10 cellular contexts compared by ENCODE assay signal in genomic region chr16:51150894-51151320, GRCh38. TPM values are rescaled to one million over a fixed set of nuclear protein-coding genes. Genes with fewer than 3 reads are reported as not detected.
DNase-seq lines count a peak whose midpoint lies in the region; ATAC-seq and TF ChIP-seq lines count a peak whose summit lies in the region.
"Had no signal": no experiment of that assay in that cellular context is flagged by ENCODE, and none has a peak within 500 bp of the region (broad histone marks: within the 10 kb centered on the region; RNA-seq: fewer than 3 reads in every experiment).

SALL1 (minus strand) TSS chr16:51151270; CDS start chr16:51151241, 29 bp downstream.

- H3K27ac ChIP-seq in uterus, result peak within 1 kb of the TSS; percentile 97

- H3K4me1 ChIP-seq in mucosa of stomach (ENCODE audit: control insufficient read depth, insufficient read depth, low read length), result peaks cover 6% of the 10 kb centered on the region
- no peaks in the 10 kb centered on the region for H3K4me1 ChIP-seq in uterus

- no peaks in the 10 kb centered on the region for H3K9me3 Mint-ChIP-seq in activated T-cell treated with anti-CD3 and anti-CD28 coated beads, Interleukin-2, amount 50 U/mL, for 72 hours
- no peaks in the 10 kb centered on the region for H3K9me3 Mint-ChIP-seq in T-helper 2 cell treated with Interferon-gamma antibody and Interleukin-4, amounts not matched to agents 5 μg/mL and 100 μg/mL, for 36 hours

- H3K36me3 Mint-ChIP-seq in activated T-cell treated with anti-CD3 and anti-CD28 coated beads, Interleukin-2, amount 50 U/mL, for 72 hours (ENCODE audit: insufficient read depth in 2 of 2), result peaks cover 4 to 6% of the 10 kb centered on the region in 2 donors
- peaks cover 3% of the 10 kb centered on the region for H3K36me3 Mint-ChIP-seq in T-helper 2 cell treated with Interferon-gamma antibody and Interleukin-4, amounts not matched to agents 5 μg/mL and 100 μg/mL, for 36 hours (ENCODE audit: low read depth)

- no peak for TF ChIP-seq CTCF in epithelial cell of proximal tubule (conservative IDR thresholded peaks at IDR 0.05; ENCODE audit: low read depth, low read length)
- no peak for TF ChIP-seq CTCF in uterus (IDR thresholded peaks at IDR 0.05)

- H3K4me1 Mint-ChIP-seq in activated T-cell treated with anti-CD3 and anti-CD28 coated beads, Interleukin-2, amount 50 U/mL, for 72 hours (ENCODE audit: low read depth), result peaks cover 14% of the 10 kb centered on the region
- H3K4me1 Mint-ChIP-seq in T-helper 2 cell treated with Interferon-gamma antibody and Interleukin-4, amounts not matched to agents 5 μg/mL and 100 μg/mL, for 36 hours (ENCODE audit: low read depth), result peaks cover 3% of the 10 kb centered on the region

- H3K9me3 ChIP-seq in mucosa of stomach (ENCODE audit: control insufficient read depth, low read length), result no peaks in the 10 kb centered on the region
- H3K9me3 ChIP-seq in uterus, result no peaks in the 10 kb centered on the region

- intact Hi-C loops in uterus (cut with DNase I; ENCODE audit: low total_unique reads), result loop anchor here (10.0 kb wide), 1 partner anchor 546 kb away; no protein-coding TSS in a partner anchor

- H3K4me3 Mint-ChIP-seq in activated T-cell treated with anti-CD3 and anti-CD28 coated beads, Interleukin-2, amount 50 U/mL, for 72 hours, result peak within 1 kb of the TSS; percentile 20 to 46
- no peak within 1 kb of the TSS for H3K4me3 Mint-ChIP-seq in T-helper 2 cell treated with Interferon-gamma antibody and Interleukin-4, amounts not matched to agents 5 μg/mL and 100 μg/mL, for 36 hours

- H3K27me3 ChIP-seq in mucosa of stomach (ENCODE audit: control insufficient read depth, insufficient read depth, low read length) (peaks cover 73% of the 10 kb centered on the region), uterus (no peaks in the 10 kb centered on the region)

- H3K4me3 ChIP-seq in epithelial cell of proximal tubule (ENCODE audit: low read depth, low read length) (peak within 1 kb of the TSS; percentile 94), mucosa of stomach (ENCODE audit: low read length) (no peak within 1 kb of the TSS), uterus (peak within 1 kb of the TSS; percentile 66 to 69)

- no peak within 1 kb of the TSS for H3K27ac Mint-ChIP-seq in activated T-cell treated with anti-CD3 and anti-CD28 coated beads, Interleukin-2, amount 50 U/mL, for 72 hours
- no peak within 1 kb of the TSS for H3K27ac Mint-ChIP-seq in T-helper 2 cell treated with Interferon-gamma antibody and Interleukin-4, amounts not matched to agents 5 μg/mL and 100 μg/mL, for 36 hours

- peak within 1 kb of the TSS; percentile 62 for H3K9ac ChIP-seq in mucosa of stomach (ENCODE audit: low read length)

- no peak for TF ChIP-seq POLR2A in uterus (IDR thresholded peaks at IDR 0.05)

- DNase-seq in activated T-cell treated with anti-CD3 and anti-CD28 coated beads, Interleukin-2, amount 50 U/mL, for 72 hours, result no peak
- no peak for DNase-seq in activated T-cell treated with anti-CD3 and anti-CD28 coated beads, Interleukin-2, amount 50 U/mL, for 1 hour
- DNase-seq in epithelial cell of proximal tubule (ENCODE audit: low read depth), result no peak
- peak; percentile 39 to 43 for DNase-seq in uterus
- DNase-seq in T-helper 2 cell treated with Interferon-gamma antibody and Interleukin-4, amounts not matched to agents 5 μg/mL and 100 μg/mL, for 36 hours (ENCODE audit: low spot score), result no peak
- DNase-seq in epidermal melanocyte (ENCODE audit: insufficient read length, low spot score), result no peak
- DNase-seq: activated CD4-positive, alpha-beta T cell treated with anti-CD3 and anti-CD28 coated beads, Interleukin-2, amount 50 U/mL, for 1 hour; Calu3 had no signal

- no peaks in the 10 kb centered on the region for H3K36me3 ChIP-seq in mucosa of stomach (ENCODE audit: control insufficient read depth, insufficient read depth, low read length)
- H3K36me3 ChIP-seq in uterus, result no peaks in the 10 kb centered on the region

- no peak for ATAC-seq in activated T-cell treated with anti-CD3 and anti-CD28 coated beads, Interleukin-2, amount 50 U/mL, for 72 hours (replicated peaks in 1 of 2)
- no peak for ATAC-seq in GM21390 (IDR thresholded peaks at IDR 0.05; ENCODE audit: unreplicated experiment)

- peaks cover 52% of the 10 kb centered on the region for H3K27me3 Mint-ChIP-seq in activated T-cell treated with anti-CD3 and anti-CD28 coated beads, Interleukin-2, amount 50 U/mL, for 72 hours (ENCODE audit: low read depth)
- H3K27me3 Mint-ChIP-seq in T-helper 2 cell treated with Interferon-gamma antibody and Interleukin-4, amounts not matched to agents 5 μg/mL and 100 μg/mL, for 36 hours (ENCODE audit: low read depth), result peaks cover 72% of the 10 kb centered on the region

RNA-seq across cellular contexts. Expression of gene SALL1, which starts in this region (rescaled TPM):
- not detected for total RNA-seq in activated T-cell treated with anti-CD3 and anti-CD28 coated beads, Interleukin-2, amount 50 U/mL, for 72 hours
- total RNA-seq in epithelial cell of proximal tubule, result 17.4 and 20.0 TPM in 2 replicates
- total RNA-seq in uterus, result 10 to 100 TPM in 2 of 4 donors, 1 to 10 TPM in 2; 2.1 to 56.0 (median 9.5) TPM
- total RNA-seq: Calu3 had no signal

Comparison
In these comparisons a context has a peak if more than half of its experiments do, and no peak if none do; other contexts are left out.
1. DNase-seq: peak in uterus (2 of 2); none in activated T-cell treated with anti-CD3 and anti-CD28 coated beads, Interleukin-2, amount 50 U/mL, for 72 hours (0 of 2), activated T-cell treated with anti-CD3 and anti-CD28 coated beads, Interleukin-2, amount 50 U/mL, for 1 hour (single experiment), epithelial cell of proximal tubule (single experiment), T-helper 2 cell treated with Interferon-gamma antibody and Interleukin-4, amounts not matched to agents 5 μg/mL and 100 μg/mL, for 36 hours (single experiment) and epidermal melanocyte (single experiment).